1 cellular context compared by ENCODE assay signal in the genomic region with DNA sequence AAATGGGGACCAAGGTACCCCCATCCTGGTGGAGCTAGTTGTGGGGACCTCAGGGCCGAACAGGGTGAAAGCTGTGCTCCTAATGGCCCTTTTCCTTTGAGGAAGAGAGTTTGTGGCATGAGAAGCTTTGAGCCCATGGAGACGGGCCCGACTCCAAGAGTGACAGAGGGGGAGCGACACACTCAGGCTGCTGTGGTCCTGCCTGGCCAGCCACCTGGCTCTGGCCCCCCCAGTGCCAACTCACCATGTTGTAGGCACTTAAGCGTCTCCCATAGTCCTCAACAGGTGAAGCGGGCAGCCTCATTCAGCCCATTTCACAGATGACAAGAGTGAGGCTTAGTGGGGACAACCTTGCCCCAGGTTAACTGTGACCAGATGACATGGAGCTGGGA.
TF ChIP-seq lines count a peak whose summit lies in the region.

No MANE protein-coding gene starts in this region.

TF ChIP-seq in K562, 482 proteins besides CTCF, POLR2A, EP300 and RAD21 (continued from another document):
- peak; percentile 35; the same call in 1 of the 2 replicates for TF ChIP-seq BCOR (IDR thresholded peaks at IDR 0.05)
- TF ChIP-seq CEBPZ (IDR thresholded peaks at IDR 0.05; ENCODE audit: borderline replicate concordance, low read depth, low read length) = no peak
TF ChIP-seq in K562: peak in this region for 2.
